7 cellular contexts compared by ENCODE assay signal in the genomic region with DNA sequence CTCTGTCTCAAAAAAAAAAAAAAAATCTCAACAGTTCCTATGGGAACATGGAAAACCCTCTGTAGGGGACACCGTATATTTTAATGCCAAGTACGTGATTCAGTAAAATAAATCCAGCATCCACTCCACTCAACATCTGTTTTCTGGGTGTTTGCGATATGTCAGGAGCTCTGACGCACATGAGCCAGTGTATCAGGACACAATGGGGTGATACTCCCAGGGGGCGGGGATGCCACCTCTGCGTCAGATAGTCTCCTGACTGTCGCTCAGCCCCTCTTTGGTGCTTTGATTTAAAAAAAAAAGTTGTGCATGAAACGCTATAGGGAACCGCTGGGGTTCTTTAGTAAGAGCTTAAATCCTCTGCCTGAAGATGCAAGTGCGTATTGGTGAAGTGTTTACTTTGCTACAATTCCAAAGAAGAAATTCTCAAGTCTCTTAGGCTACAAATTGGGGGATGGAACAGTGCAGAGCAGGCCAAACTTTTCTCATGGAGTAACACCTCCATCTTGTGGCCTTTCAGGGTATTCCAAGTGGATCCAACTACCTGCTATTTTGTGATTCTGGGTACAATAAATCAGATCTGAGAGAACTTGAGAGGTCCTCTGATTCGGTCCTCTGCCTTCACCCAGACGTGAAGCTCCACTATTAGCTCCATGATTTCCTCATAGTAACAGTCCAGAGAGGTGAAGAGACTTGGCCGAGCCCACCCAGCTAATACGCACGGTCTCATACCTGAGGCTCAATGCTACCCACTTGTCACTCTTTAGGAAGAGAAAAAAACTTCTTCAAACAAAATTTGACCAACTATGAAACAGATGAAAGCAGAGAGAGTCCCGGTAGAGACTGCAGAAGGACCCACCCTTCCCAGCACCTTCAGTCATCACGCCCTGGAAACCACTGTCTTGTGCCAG. TPM values are rescaled to one million over a fixed set of nuclear protein-coding genes. Genes with fewer than 3 reads are reported as not detected.
DNase-seq lines count a peak whose midpoint lies in the region; TF ChIP-seq lines count a peak whose summit lies in the region.

No MANE protein-coding gene starts in this region.

- no peak for TF ChIP-seq POLR2A in Peyer's patch (IDR thresholded peaks at IDR 0.05)

- H3K27me3 ChIP-seq in Peyer's patch = no peaks in the 10 kb centered on the region

- DNase-seq in Daoy (ENCODE audit: low read depth) (peak; percentile 63), HS-5 (ENCODE audit: low read depth) (peak; percentile 43), Peyer's patch (peak in 1 of 3 donors; percentile 64), dermis microvascular lymphatic vessel endothelial cell (ENCODE audit: low read depth in 2 of 2) (peak; percentile 60 to 78), medulla oblongata (ENCODE audit: extremely low spot score) (peak; percentile 67), NCI-H1048 (lab: John Stamatoyannopoulos, UW) (no peak)
- DNase-seq in activated effector memory CD4-positive, alpha-beta T cell treated with anti-CD3 and anti-CD28 coated beads, Interleukin-2, amount 50 U/mL, for 16 hours = no peak

- peaks cover 0 to 3% (median 0%) of the 10 kb centered on the region in 4 donors for H3K4me1 ChIP-seq in Peyer's patch

- no peak overlapping the region for H3K27ac ChIP-seq in Peyer's patch

- TF ChIP-seq CTCF in Peyer's patch (IDR thresholded peaks at IDR 0.05) = peak in 5 of 6 experiments; percentile 50 to 97 (median 96)

- H3K4me3 ChIP-seq in Peyer's patch = no peak overlapping the region

- no peaks in the 10 kb centered on the region for H3K9me3 ChIP-seq in Peyer's patch

- no peaks in the 10 kb centered on the region for H3K36me3 ChIP-seq in Peyer's patch

RNA-seq across cellular contexts. Expression of gene NR2E3, which starts 9.3 kb away (rescaled TPM):
- not detected in 2 replicates for total RNA-seq in Daoy (2014; rRNA removed; shearing (Covaris generic))
- total RNA-seq in Peyer's patch = 1 to 10 TPM in 3 of 4 donors, not detected in 1; 1.3 to 1.4 (median 1.3) TPM
- total RNA-seq in dermis microvascular lymphatic vessel endothelial cell = under 0.01 and 0.13 TPM in 2 replicates

Comparison
In these comparisons a context has a peak if more than half of its experiments do, and no peak if none do; other contexts are left out.
1. DNase-seq: peak in Daoy (single experiment), HS-5 (single experiment), dermis microvascular lymphatic vessel endothelial cell (2 of 2) and medulla oblongata (single experiment); none in activated effector memory CD4-positive, alpha-beta T cell treated with anti-CD3 and anti-CD28 coated beads, Interleukin-2, amount 50 U/mL, for 16 hours (single experiment) and NCI-H1048 (single experiment).